In the genomic region with DNA sequence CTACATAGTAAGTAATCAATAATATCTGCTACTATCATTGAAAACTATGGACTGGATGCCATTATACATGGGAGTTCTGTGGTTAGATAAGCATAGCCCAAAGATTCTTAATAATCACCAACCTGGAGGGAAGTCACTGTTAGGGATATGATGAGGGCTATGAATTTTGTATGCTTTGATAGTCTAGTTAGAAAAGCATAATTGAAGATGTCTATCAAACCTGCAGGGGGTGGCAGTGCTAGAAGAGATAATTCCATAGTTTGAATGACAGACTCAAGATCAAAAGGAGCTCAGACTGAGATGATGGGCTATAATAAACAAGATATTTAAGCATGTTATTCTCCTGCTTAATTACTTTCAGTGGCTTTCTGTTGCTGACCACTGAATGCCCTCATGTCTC, we compare ENCODE assay signal across 17 cellular contexts. TPM values are rescaled to one million over a fixed set of nuclear protein-coding genes. Genes with fewer than 3 reads are reported as not detected.
DNase-seq lines count a peak whose midpoint lies in the region; ATAC-seq lines count a peak whose summit lies in the region.
"Had no signal": no experiment of that assay in that cellular context is flagged by ENCODE, and none has a peak within 500 bp of the region (broad histone marks: within the 10 kb centered on the region; RNA-seq: fewer than 3 reads in every experiment).

No MANE protein-coding gene starts in this region.

- no peak overlapping the region for H3K27ac Mint-ChIP-seq in activated T-cell treated with anti-CD3 and anti-CD28 coated beads, Interleukin-2, amount 50 U/mL, for 24 hours
- no peak overlapping the region for H3K27ac Mint-ChIP-seq in activated CD8-positive, alpha-beta T cell treated with anti-CD3 and anti-CD28 coated beads, Interleukin-2, amount 10 ng/mL, durations not matched to agents 7 days and 5 days
- peak overlapping the region; percentile 87 for H3K27ac Mint-ChIP-seq in memory B cell

- H3K9me3 Mint-ChIP-seq in activated T-cell treated with anti-CD3 and anti-CD28 coated beads, Interleukin-2, amount 50 U/mL, for 24 hours = no peaks in the 10 kb centered on the region
- H3K9me3 Mint-ChIP-seq in activated CD8-positive, alpha-beta T cell treated with anti-CD3 and anti-CD28 coated beads, Interleukin-2, amount 10 ng/mL, durations not matched to agents 7 days and 5 days (ENCODE audit: insufficient read depth) = no peaks in the 10 kb centered on the region
- H3K9me3 Mint-ChIP-seq in memory B cell = no peaks in the 10 kb centered on the region

- H3K4me3 ChIP-seq in Jurkat, Clone E6-1 (ENCODE audit: low read length) = peak overlapping the region; percentile 78
- H3K4me3 ChIP-seq: MG63, SJSA1 had no signal

- H3K4me3 Mint-ChIP-seq in activated T-cell treated with anti-CD3 and anti-CD28 coated beads, Interleukin-2, amount 50 U/mL, for 24 hours = peak overlapping the region; percentile 82
- H3K4me3 Mint-ChIP-seq in activated CD8-positive, alpha-beta T cell treated with anti-CD3 and anti-CD28 coated beads, Interleukin-2, amount 10 ng/mL, durations not matched to agents 7 days and 5 days = peak overlapping the region; percentile 79
- no peak overlapping the region for H3K4me3 Mint-ChIP-seq in memory B cell

- no peaks in the 10 kb centered on the region for H3K36me3 Mint-ChIP-seq in activated T-cell treated with anti-CD3 and anti-CD28 coated beads, Interleukin-2, amount 50 U/mL, for 24 hours (ENCODE audit: low read depth)
- H3K36me3 Mint-ChIP-seq in activated CD8-positive, alpha-beta T cell treated with anti-CD3 and anti-CD28 coated beads, Interleukin-2, amount 10 ng/mL, durations not matched to agents 7 days and 5 days (ENCODE audit: low read depth) = peaks cover 10% of the 10 kb centered on the region
- no peaks in the 10 kb centered on the region for H3K36me3 Mint-ChIP-seq in memory B cell

- no peak for DNase-seq in activated T-cell treated with anti-CD3 and anti-CD28 coated beads, Interleukin-2, amount 50 U/mL, for 24 hours
- DNase-seq in activated T-cell treated with anti-CD3 and anti-CD28 coated beads for 4 hours = no peak
- no peak for DNase-seq in Jurkat, Clone E6-1 (ENCODE audit: low read depth, low spot score)
- DNase-seq in activated CD8-positive, alpha-beta T cell treated with anti-CD3 and anti-CD28 coated beads, Interleukin-2, amount 10 ng/mL, durations not matched to agents 7 days and 5 days = no peak
- no peak for DNase-seq in memory B cell (ENCODE audit: low spot score in 2 of 2)
- no peak for DNase-seq in RPMI8226
- DNase-seq: dorsolateral prefrontal cortex, esophagus squamous epithelium, left ventricle myocardium inferior, MG63, NCI-H2029 treated with DMSO at 0.1 percent for 48 hours, NCI-H524 treated with DMSO at 0.1 percent for 48 hours, OCI-M1, pancreas had no signal

- POLR2A ChIA-PET in activated CD8-positive, alpha-beta T cell treated with anti-CD3 and anti-CD28 coated beads, Interleukin-2, amount 10 ng/mL, durations not matched to agents 7 days and 5 days (lab: Charles Lee) = interaction anchor here (3.7 kb wide), 1 partner anchor 15 kb away, joined by 24 read pairs; a partner anchor contains a TSS

- CTCF ChIA-PET in activated CD8-positive, alpha-beta T cell treated with anti-CD3 and anti-CD28 coated beads, Interleukin-2, amount 10 ng/mL, durations not matched to agents 7 days and 5 days (lab: Charles Lee) = interaction anchor here (1.2 to 3.7 kb wide), 4 partner anchors 8 to 48 kb away, joined by 3 to 17 read pairs (median 4); a partner anchor contains a TSS

- peaks cover 5% of the 10 kb centered on the region for H3K27me3 Mint-ChIP-seq in activated T-cell treated with anti-CD3 and anti-CD28 coated beads, Interleukin-2, amount 50 U/mL, for 24 hours
- H3K27me3 Mint-ChIP-seq in activated CD8-positive, alpha-beta T cell treated with anti-CD3 and anti-CD28 coated beads, Interleukin-2, amount 10 ng/mL, durations not matched to agents 7 days and 5 days (ENCODE audit: low read depth) = peaks cover 15% of the 10 kb centered on the region
- no peaks in the 10 kb centered on the region for H3K27me3 Mint-ChIP-seq in memory B cell

- no peak for ATAC-seq in activated CD8-positive, alpha-beta T cell treated with anti-CD3 and anti-CD28 coated beads, Interleukin-2, amount 10 ng/mL, durations not matched to agents 7 days and 5 days
- no peak for ATAC-seq in memory B cell (ENCODE audit: low read depth)
- no peak for ATAC-seq in GM21717 (IDR thresholded peaks at IDR 0.05; ENCODE audit: unreplicated experiment)
- ATAC-seq in GM21423 (IDR thresholded peaks at IDR 0.05; ENCODE audit: unreplicated experiment) = no peak

- H3K4me1 Mint-ChIP-seq in activated T-cell treated with anti-CD3 and anti-CD28 coated beads, Interleukin-2, amount 50 U/mL, for 24 hours (ENCODE audit: low read depth) = peaks cover 14% of the 10 kb centered on the region
- H3K4me1 Mint-ChIP-seq in activated CD8-positive, alpha-beta T cell treated with anti-CD3 and anti-CD28 coated beads, Interleukin-2, amount 10 ng/mL, durations not matched to agents 7 days and 5 days (ENCODE audit: low read depth) = peaks cover 14% of the 10 kb centered on the region
- H3K4me1 Mint-ChIP-seq in memory B cell = peaks cover 3% of the 10 kb centered on the region

RNA-seq across cellular contexts. Expression of a gene that starts 15.4 kb away (rescaled TPM):
- 70.8 TPM for polyA plus RNA-seq in Jurkat, Clone E6-1 (2012; ENCODE audit: insufficient read depth, insufficient read length)
- 10 to 100 TPM; 39.2 to 40.0 TPM for total RNA-seq in activated CD8-positive, alpha-beta T cell treated with anti-CD3 and anti-CD28 coated beads, Interleukin-2, amount 10 ng/mL, durations not matched to agents 7 days and 5 days
